Comparison of ENCODE assay signal across 1 cellular context in the genomic region with DNA sequence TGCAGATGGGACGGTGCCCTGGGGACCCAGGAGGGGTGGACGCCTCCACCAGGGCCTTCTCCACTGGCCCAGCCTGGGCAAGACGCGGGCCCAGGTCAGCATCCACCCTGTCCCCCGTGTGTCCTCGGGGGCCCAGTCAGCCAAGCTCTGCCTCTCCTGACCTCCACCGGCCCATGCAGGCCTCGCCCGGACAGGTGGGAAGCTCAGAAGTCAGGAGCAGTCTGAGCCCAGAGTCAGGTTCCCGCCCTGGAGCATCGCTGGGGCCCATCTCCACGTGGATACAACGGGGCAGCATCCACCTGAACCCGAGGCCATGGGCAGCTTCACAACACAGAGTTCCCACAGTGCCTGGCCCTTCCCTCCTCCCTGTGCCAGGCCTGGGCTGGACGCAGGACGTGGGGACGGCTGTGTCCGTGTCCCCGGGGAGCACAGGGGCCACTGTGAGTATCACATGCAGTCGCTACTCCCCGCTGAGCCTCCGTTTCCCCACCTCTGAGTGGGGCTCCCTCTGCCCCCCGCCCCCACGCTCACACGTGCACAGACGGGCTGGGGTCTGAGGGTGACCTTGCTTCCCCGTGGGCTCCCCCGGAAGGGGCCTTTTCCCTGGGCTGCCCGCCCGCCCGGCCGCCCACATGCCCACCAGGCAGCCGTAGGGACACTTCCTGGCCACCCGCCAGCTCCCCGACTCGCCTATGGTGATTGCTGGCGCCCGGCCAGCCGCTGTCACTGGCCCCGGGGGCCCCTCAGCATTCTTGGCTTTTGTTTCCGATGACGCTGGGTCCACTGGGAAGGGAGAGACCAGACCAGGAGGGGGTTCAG.
A peak's percentile ranks its signal among the peaks of the same experiment; 100 is the strongest.
TF ChIP-seq lines count a peak whose summit lies in the region.

No MANE protein-coding gene starts in this region.

TF ChIP-seq in HEK293, 187 proteins besides CTCF, POLR2A, EP300 and RAD21 (continued from another document and continues in another):
- TF ChIP-seq, protein P1, sequence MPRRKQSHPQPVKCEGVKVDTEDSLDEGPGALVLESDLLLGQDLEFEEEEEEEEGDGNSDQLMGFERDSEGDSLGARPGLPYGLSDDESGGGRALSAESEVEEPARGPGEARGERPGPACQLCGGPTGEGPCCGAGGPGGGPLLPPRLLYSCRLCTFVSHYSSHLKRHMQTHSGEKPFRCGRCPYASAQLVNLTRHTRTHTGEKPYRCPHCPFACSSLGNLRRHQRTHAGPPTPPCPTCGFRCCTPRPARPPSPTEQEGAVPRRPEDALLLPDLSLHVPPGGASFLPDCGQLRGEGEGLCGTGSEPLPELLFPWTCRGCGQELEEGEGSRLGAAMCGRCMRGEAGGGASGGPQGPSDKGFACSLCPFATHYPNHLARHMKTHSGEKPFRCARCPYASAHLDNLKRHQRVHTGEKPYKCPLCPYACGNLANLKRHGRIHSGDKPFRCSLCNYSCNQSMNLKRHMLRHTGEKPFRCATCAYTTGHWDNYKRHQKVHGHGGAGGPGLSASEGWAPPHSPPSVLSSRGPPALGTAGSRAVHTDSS (tag by site-specific recombination; IDR thresholded peaks at IDR 0.05), result no peak
- TF ChIP-seq ZXDB (tag by site-specific recombination; IDR thresholded peaks at IDR 0.05) (peak; percentile 62), ZNF548 (tag by site-specific recombination; IDR thresholded peaks at IDR 0.05) (no peak), HOXC10 (CRISPR knock-in tag; IDR thresholded peaks at IDR 0.05) (no peak), ZEB2 (tag by site-specific recombination; IDR thresholded peaks at IDR 0.05) (peak; percentile 75; the same call in 1 of the 2 replicates), MYNN (tag by site-specific recombination; IDR thresholded peaks at IDR 0.05; ENCODE audit: borderline replicate concordance) (no peak), ZFHX2 (tag by site-specific recombination; conservative IDR thresholded peaks at IDR 0.05) (peak; percentile 95), BCL11A (tag by site-specific recombination; IDR thresholded peaks at IDR 0.05; ENCODE audit: low read depth) (peak; percentile 67; the same call in 1 of the 2 replicates), ZBTB1 (tag by site-specific recombination; IDR thresholded peaks at IDR 0.05) (no peak), ZNF558 (tag by site-specific recombination; IDR thresholded peaks at IDR 0.05) (no peak), SCRT2 (tag by site-specific recombination; IDR thresholded peaks at IDR 0.05) (no peak), ZNF571 (tag by site-specific recombination; IDR thresholded peaks at IDR 0.05) (no peak), ZNF184 (tag by site-specific recombination; IDR thresholded peaks at IDR 0.05) (peak; percentile 70; the same call in 1 of the 2 replicates), ZBTB20 (tag by site-specific recombination; IDR thresholded peaks at IDR 0.05) (no peak; the same call in 1 of the 2 replicates), ZNF350 (tag by site-specific recombination; IDR thresholded peaks at IDR 0.05) (no peak), WT1 (tag by site-specific recombination; IDR thresholded peaks at IDR 0.05) (no peak; the same call in 1 of the 2 replicates), PRDM1 (tag by site-specific recombination; IDR thresholded peaks at IDR 0.05) (no peak), TCF7L2 (IDR thresholded peaks at IDR 0.05; ENCODE audit: borderline replicate concordance, low read depth, low read length) (no peak), ZNF48 (tag by site-specific recombination; IDR thresholded peaks at IDR 0.05) (no peak), KLF10 (tag by site-specific recombination; IDR thresholded peaks at IDR 0.05) (peak; percentile 53; the same call in 1 of the 2 replicates), ZNF785 (tag by site-specific recombination; IDR thresholded peaks at IDR 0.05) (no peak), ZNF561 (tag by site-specific recombination; IDR thresholded peaks at IDR 0.05; ENCODE audit: borderline replicate concordance) (peak; percentile 63; the same call in 1 of the 2 replicates), ZFP3 (tag by site-specific recombination; IDR thresholded peaks at IDR 0.05; ENCODE audit: low read depth) (no peak), ZSCAN30 (tag by site-specific recombination; IDR thresholded peaks at IDR 0.05) (0 out of 2 replicates have a peak, but pooled peaks have one; percentile 27), GLI2 (tag by site-specific recombination; IDR thresholded peaks at IDR 0.05; ENCODE audit: borderline replicate concordance, low read depth) (no peak), ZNF146 (tag by site-specific recombination; IDR thresholded peaks at IDR 0.05) (no peak), ZNF175 (tag by site-specific recombination; IDR thresholded peaks at IDR 0.05) (no peak), ZNF140 (tag by site-specific recombination; IDR thresholded peaks at IDR 0.05) (no peak), ZNF629 (tag by site-specific recombination; IDR thresholded peaks at IDR 0.05) (peak; percentile 59), ZNF16 (tag by site-specific recombination; IDR thresholded peaks at IDR 0.05; ENCODE audit: low read depth) (no peak), ZSCAN23 (tag by site-specific recombination; IDR thresholded peaks at IDR 0.05) (no peak), ZNF530 (tag by site-specific recombination; IDR thresholded peaks at IDR 0.05; ENCODE audit: low read depth) (no peak), SETDB1 (IDR thresholded peaks at IDR 0.05; ENCODE audit: insufficient read length, low read length) (no peak), ZNF707 (tag by site-specific recombination; IDR thresholded peaks at IDR 0.05) (no peak)
- TF ChIP-seq, protein P2, sequence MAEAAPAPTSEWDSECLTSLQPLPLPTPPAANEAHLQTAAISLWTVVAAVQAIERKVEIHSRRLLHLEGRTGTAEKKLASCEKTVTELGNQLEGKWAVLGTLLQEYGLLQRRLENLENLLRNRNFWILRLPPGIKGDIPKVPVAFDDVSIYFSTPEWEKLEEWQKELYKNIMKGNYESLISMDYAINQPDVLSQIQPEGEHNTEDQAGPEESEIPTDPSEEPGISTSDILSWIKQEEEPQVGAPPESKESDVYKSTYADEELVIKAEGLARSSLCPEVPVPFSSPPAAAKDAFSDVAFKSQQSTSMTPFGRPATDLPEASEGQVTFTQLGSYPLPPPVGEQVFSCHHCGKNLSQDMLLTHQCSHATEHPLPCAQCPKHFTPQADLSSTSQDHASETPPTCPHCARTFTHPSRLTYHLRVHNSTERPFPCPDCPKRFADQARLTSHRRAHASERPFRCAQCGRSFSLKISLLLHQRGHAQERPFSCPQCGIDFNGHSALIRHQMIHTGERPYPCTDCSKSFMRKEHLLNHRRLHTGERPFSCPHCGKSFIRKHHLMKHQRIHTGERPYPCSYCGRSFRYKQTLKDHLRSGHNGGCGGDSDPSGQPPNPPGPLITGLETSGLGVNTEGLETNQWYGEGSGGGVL (tag by site-specific recombination; IDR thresholded peaks at IDR 0.05), result peak; percentile 45; the same call in 1 of the 2 replicates
- TF ChIP-seq, protein P3, sequence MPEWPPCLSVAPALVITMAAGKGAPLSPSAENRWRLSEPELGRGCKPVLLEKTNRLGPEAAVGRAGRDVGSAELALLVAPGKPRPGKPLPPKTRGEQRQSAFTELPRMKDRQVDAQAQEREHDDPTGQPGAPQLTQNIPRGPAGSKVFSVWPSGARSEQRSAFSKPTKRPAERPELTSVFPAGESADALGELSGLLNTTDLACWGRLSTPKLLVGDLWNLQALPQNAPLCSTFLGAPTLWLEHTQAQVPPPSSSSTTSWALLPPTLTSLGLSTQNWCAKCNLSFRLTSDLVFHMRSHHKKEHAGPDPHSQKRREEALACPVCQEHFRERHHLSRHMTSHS (tag by site-specific recombination; IDR thresholded peaks at IDR 0.05), result no peak
- TF ChIP-seq, protein P4, sequence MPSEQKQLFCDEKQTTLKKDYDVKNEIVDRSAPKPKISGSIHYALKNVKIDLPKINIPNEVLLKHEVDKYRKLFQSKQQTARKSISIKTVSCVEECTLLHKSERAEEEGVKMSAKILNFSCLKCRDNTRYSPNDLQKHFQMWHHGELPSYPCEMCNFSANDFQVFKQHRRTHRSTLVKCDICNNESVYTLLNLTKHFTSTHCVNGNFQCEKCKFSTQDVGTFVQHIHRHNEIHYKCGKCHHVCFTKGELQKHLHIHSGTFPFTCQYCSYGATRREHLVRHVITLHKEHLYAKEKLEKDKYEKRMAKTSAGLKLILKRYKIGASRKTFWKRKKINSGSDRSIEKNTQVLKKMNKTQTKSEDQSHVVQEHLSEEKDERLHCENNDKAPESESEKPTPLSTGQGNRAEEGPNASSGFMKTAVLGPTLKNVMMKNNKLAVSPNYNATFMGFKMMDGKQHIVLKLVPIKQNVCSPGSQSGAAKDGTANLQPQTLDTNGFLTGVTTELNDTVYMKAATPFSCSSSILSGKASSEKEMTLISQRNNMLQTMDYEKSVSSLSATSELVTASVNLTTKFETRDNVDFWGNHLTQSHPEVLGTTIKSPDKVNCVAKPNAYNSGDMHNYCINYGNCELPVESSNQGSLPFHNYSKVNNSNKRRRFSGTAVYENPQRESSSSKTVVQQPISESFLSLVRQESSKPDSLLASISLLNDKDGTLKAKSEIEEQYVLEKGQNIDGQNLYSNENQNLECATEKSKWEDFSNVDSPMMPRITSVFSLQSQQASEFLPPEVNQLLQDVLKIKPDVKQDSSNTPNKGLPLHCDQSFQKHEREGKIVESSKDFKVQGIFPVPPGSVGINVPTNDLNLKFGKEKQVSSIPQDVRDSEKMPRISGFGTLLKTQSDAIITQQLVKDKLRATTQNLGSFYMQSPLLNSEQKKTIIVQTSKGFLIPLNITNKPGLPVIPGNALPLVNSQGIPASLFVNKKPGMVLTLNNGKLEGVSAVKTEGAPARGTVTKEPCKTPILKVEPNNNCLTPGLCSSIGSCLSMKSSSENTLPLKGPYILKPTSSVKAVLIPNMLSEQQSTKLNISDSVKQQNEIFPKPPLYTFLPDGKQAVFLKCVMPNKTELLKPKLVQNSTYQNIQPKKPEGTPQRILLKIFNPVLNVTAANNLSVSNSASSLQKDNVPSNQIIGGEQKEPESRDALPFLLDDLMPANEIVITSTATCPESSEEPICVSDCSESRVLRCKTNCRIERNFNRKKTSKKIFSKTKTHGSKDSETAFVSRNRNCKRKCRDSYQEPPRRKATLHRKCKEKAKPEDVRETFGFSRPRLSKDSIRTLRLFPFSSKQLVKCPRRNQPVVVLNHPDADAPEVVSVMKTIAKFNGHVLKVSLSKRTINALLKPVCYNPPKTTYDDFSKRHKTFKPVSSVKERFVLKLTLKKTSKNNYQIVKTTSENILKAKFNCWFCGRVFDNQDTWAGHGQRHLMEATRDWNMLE (tag by site-specific recombination; conservative IDR thresholded peaks at IDR 0.05; ENCODE audit: low read depth), result no peak
- TF ChIP-seq, protein P5, sequence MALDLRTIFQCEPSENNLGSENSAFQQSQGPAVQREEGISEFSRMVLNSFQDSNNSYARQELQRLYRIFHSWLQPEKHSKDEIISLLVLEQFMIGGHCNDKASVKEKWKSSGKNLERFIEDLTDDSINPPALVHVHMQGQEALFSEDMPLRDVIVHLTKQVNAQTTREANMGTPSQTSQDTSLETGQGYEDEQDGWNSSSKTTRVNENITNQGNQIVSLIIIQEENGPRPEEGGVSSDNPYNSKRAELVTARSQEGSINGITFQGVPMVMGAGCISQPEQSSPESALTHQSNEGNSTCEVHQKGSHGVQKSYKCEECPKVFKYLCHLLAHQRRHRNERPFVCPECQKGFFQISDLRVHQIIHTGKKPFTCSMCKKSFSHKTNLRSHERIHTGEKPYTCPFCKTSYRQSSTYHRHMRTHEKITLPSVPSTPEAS (tag by site-specific recombination; IDR thresholded peaks at IDR 0.05), result no peak
- TF ChIP-seq, protein P6, sequence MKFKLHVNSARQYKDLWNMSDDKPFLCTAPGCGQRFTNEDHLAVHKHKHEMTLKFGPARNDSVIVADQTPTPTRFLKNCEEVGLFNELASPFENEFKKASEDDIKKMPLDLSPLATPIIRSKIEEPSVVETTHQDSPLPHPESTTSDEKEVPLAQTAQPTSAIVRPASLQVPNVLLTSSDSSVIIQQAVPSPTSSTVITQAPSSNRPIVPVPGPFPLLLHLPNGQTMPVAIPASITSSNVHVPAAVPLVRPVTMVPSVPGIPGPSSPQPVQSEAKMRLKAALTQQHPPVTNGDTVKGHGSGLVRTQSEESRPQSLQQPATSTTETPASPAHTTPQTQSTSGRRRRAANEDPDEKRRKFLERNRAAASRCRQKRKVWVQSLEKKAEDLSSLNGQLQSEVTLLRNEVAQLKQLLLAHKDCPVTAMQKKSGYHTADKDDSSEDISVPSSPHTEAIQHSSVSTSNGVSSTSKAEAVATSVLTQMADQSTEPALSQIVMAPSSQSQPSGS (tag by site-specific recombination; IDR thresholded peaks at IDR 0.05; ENCODE audit: low read depth), result no peak
- TF ChIP-seq, protein P7, sequence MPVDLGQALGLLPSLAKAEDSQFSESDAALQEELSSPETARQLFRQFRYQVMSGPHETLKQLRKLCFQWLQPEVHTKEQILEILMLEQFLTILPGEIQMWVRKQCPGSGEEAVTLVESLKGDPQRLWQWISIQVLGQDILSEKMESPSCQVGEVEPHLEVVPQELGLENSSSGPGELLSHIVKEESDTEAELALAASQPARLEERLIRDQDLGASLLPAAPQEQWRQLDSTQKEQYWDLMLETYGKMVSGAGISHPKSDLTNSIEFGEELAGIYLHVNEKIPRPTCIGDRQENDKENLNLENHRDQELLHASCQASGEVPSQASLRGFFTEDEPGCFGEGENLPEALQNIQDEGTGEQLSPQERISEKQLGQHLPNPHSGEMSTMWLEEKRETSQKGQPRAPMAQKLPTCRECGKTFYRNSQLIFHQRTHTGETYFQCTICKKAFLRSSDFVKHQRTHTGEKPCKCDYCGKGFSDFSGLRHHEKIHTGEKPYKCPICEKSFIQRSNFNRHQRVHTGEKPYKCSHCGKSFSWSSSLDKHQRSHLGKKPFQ (tag by site-specific recombination; IDR thresholded peaks at IDR 0.05), result no peak
- TF ChIP-seq, protein P8, sequence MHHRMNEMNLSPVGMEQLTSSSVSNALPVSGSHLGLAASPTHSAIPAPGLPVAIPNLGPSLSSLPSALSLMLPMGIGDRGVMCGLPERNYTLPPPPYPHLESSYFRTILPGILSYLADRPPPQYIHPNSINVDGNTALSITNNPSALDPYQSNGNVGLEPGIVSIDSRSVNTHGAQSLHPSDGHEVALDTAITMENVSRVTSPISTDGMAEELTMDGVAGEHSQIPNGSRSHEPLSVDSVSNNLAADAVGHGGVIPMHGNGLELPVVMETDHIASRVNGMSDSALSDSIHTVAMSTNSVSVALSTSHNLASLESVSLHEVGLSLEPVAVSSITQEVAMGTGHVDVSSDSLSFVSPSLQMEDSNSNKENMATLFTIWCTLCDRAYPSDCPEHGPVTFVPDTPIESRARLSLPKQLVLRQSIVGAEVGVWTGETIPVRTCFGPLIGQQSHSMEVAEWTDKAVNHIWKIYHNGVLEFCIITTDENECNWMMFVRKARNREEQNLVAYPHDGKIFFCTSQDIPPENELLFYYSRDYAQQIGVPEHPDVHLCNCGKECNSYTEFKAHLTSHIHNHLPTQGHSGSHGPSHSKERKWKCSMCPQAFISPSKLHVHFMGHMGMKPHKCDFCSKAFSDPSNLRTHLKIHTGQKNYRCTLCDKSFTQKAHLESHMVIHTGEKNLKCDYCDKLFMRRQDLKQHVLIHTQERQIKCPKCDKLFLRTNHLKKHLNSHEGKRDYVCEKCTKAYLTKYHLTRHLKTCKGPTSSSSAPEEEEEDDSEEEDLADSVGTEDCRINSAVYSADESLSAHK (tag by site-specific recombination; IDR thresholded peaks at IDR 0.05), result 0 out of 2 replicates have a peak, but pooled peaks have one; percentile 42
